ENCODE assay signal across 15 cellular contexts in the genomic region with DNA sequence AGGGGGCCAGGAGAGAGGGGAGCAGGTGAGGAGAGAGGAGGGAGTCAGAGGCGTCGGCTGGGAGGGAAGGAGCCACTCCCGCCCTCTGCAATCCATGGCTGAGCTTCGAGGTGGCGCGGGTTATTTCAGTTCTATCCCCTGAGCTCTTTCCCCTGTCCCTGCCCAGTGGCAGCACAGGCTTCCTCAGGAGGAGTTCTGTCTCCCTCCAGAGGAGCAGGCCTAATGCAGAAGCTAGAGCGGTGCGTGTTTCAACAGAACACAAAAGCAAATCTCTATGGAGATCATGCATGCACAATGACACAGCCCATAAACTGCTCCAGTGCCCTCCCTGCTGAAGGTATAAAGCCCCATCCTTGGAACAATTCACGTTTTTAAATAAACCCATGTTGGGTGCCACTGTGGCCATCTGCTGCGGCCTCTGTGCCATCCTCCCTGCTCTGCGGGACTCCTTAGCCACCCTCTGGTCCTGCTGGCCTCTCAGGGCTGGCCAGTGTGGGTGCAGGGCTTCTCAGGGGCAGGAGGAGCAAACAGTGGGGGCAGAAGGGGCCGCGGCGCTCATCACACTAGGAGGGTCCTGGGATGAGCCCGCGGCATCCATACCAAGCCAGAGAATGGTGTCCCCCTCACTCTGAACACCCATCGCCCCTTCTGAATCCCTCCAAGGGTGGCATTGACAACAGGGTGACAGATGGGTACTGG.
DNase-seq lines count a peak whose midpoint lies in the region; ATAC-seq and TF ChIP-seq lines count a peak whose summit lies in the region.
"Had no signal": no experiment of that assay in that cellular context is flagged by ENCODE, and none has a peak within 500 bp of the region (broad histone marks: within the 10 kb centered on the region; RNA-seq: fewer than 3 reads in every experiment).

No MANE protein-coding gene starts in this region.

- 62 to 67% methylated on average over 16 to 17 of the region's 17 CpGs for WGBS in GM23248 (ENCODE audit: low coverage in 1 of 2, low lambda C conversion rate in 2 of 2, missing lambda C conversion rate in 2 of 2), 2 experiments

- peak overlapping the region; percentile 27 for H2AFZ ChIP-seq in GM23248
- H2AFZ ChIP-seq: PC-9 had no signal

- H3K27me3 ChIP-seq in GM23248 (replicated peaks; ENCODE audit: insufficient read depth) (no peaks in the 10 kb centered on the region), thoracic aorta (replicated peaks; ENCODE audit: insufficient read depth) (no peaks in the 10 kb centered on the region), HAP-1 (ENCODE audit: low read depth) (no peaks in the 10 kb centered on the region)
- H3K27me3 ChIP-seq: esophagus muscularis mucosa had no signal

- H3K9ac ChIP-seq in GM23248, result no peak overlapping the region

- in situ Hi-C loops in GM23248 (cut with MboI), result no loop called here
- in situ Hi-C loops in HAP-1 (cut with MboI; ENCODE audit: low sequenced_read_pairs), result no loop called here

- H3K36me3 ChIP-seq in GM23248 (ENCODE audit: low read depth), result no peaks in the 10 kb centered on the region
- no peaks in the 10 kb centered on the region for H3K36me3 ChIP-seq in thoracic aorta
- H3K36me3 ChIP-seq in HAP-1 (replicated peaks), result no peaks in the 10 kb centered on the region
- H3K36me3 ChIP-seq: esophagus muscularis mucosa had no signal

- H3K9me3 ChIP-seq in GM23248 (ENCODE audit: low read depth), result no peaks in the 10 kb centered on the region
- no peaks in the 10 kb centered on the region for H3K9me3 ChIP-seq in thoracic aorta
- H3K9me3 ChIP-seq in HAP-1, result no peaks in the 10 kb centered on the region
- H3K9me3 ChIP-seq: esophagus muscularis mucosa had no signal

- H3F3A ChIP-seq in GM23248 (ENCODE audit: insufficient read depth), result peaks cover 24% of the 10 kb centered on the region

- no peak overlapping the region for H3K4me2 ChIP-seq in GM23248 (ENCODE audit: unreplicated experiment)
- H3K4me2 ChIP-seq: PC-9 had no signal

- H3K4me1 ChIP-seq in GM23248 (ENCODE audit: insufficient read depth) (peaks cover 39% of the 10 kb centered on the region), thoracic aorta (ENCODE audit: control insufficient read depth in 1 of 2, low read depth in 2 of 2) (peaks cover 16 to 51% of the 10 kb centered on the region in 2 donors), HAP-1 (no peaks in the 10 kb centered on the region)

- ATAC-seq in thoracic aorta (ENCODE audit: insufficient number of reproducible peaks, low FRiP score, low read depth) (no peak), HG03025 (IDR thresholded peaks at IDR 0.05; ENCODE audit: low FRiP score, unreplicated experiment) (no peak)

- DNase-seq in GM23248 (peak; percentile 50), amniotic epithelial cell (ENCODE audit: low read depth) (peak; percentile 33), iPS-NIHi7 (ENCODE audit: extremely low spot score) (peak; percentile 39), thoracic aorta (ENCODE audit: low spot score) (no peak), HAP-1 (ENCODE audit: low spot score in 2 of 2) (no peak), GM19240 (ENCODE audit: insufficient read length, low spot score) (no peak)
- DNase-seq: CD8-positive, alpha-beta memory T cell; midbrain; NCI-H1417 treated with DMSO at 0.1 percent for 48 hours; NCI-H510A treated with DMSO at 0.1 percent for 48 hours; PC-9; posterior cingulate gyrus had no signal

- H3K79me2 ChIP-seq in GM23248 (ENCODE audit: insufficient read depth), result no peaks in the 10 kb centered on the region

- no peaks in the 10 kb centered on the region for H4K20me1 ChIP-seq in GM23248 (ENCODE audit: insufficient read depth)

- TF ChIP-seq CTCF in thoracic aorta (IDR thresholded peaks at IDR 0.05), result no peak

- no peaks in the 10 kb centered on the region for H3K9me2 ChIP-seq in GM23248 (ENCODE audit: insufficient read depth)

- H3K4me3 ChIP-seq in GM23248, result no peak overlapping the region
- H3K4me3 ChIP-seq in thoracic aorta, result no peak overlapping the region
- no peak overlapping the region for H3K4me3 ChIP-seq in HAP-1
- H3K4me3 ChIP-seq: esophagus muscularis mucosa, K562, PC-9 had no signal

- H3K27ac ChIP-seq in GM23248 (no peak overlapping the region), thoracic aorta (peak overlapping the region; percentile 90 to 96)
- H3K27ac ChIP-seq: PC-9 had no signal

Comparison
In these comparisons a context has a peak if more than half of its experiments do, and no peak if none do; other contexts are left out.
1. DNase-seq: peak in GM23248 (single experiment), amniotic epithelial cell (single experiment) and iPS-NIHi7 (single experiment); none in thoracic aorta (single experiment), HAP-1 (0 of 2) and GM19240 (single experiment).